12 cellular contexts compared by ENCODE assay signal in the genomic region with DNA sequence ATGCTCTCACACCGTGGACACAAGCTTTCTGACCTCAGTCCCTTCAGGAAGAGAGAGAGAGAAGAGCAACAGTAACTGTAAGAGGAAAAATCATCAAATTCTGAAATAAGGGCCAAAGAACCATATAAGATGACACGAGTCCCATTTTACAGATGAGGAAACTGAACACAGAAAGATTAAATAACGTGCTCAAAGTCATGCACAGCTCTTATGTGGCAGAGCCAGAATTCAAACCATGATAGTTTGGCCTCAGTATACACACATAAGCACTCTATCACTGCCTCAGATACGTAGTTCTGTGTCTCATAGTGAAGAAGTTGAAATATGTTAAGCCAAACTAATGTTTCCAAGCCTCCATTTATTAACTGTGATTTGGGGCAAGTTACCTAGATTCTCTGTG. TPM values are rescaled to one million over a fixed set of nuclear protein-coding genes. Genes with fewer than 3 reads are reported as not detected.
"Had no signal": no experiment of that assay in that cellular context is flagged by ENCODE, and none has a peak within 500 bp of the region (broad histone marks: within the 10 kb centered on the region; RNA-seq: fewer than 3 reads in every experiment).

No MANE protein-coding gene starts in this region.

- H3K4me3 ChIP-seq: GM23248, GM23338, HAP-1 had no signal

- H3K27ac Mint-ChIP-seq: GM23338, H9, HFFc6 had no signal

- H3K9ac ChIP-seq: GM23248 had no signal

- H3K4me2 ChIP-seq: GM23338 had no signal

- H3K9me3 Mint-ChIP-seq: GM23338, H9, HFFc6 had no signal

- FAIRE-seq: H1, H54 had no signal

- H3K4me1 ChIP-seq: HAP-1 had no signal

- H3K27ac ChIP-seq: GM23248 had no signal

- H2AFZ ChIP-seq: GM23248, GM23338 had no signal

- DNase-seq: GM23248, GOT3, H7, H9, HCEC 1CT, HFFc6 had no signal

- H3K4me3 Mint-ChIP-seq: GM23338, H9, HFFc6 had no signal

- H3K9me3 ChIP-seq: HAP-1 had no signal

- H3K4me1 Mint-ChIP-seq: GM23338, H9 had no signal

- H3K36me3 ChIP-seq: HAP-1 had no signal

- ATAC-seq: GM23338, HCT116 had no signal

RNA-seq across cellular contexts. Expression of gene CHST4, which starts 35.2 kb away (rescaled TPM):
- total RNA-seq: GM23248, HFFc6 had no signal
- polyA plus RNA-seq: GM23248 had no signal

RNA-seq across cellular contexts. Expression of gene TLE7, which starts 49.2 kb away (rescaled TPM):
- total RNA-seq: GM23248, H1, H4, H7, H9, HFFc6 had no signal
- polyA plus RNA-seq: GM23248 had no signal
